23 cellular contexts compared by ENCODE assay signal in the genomic region with DNA sequence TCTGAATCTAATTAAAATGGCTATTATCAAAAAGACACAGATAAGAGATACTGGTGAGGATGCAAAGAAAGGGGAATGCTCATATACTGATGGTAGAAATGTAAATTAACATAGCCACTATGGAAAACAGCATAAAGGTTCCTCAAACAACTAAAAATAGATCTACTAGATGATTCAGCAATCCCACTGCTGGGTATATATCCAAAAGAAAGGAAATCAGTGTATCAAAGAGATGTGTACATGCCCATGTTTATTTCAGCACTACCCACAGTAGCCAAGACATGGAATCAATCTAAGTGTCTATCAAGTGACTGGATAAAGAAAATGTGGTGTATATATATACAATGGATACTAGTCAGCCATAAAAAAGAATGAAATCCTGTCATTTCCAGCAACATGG. TPM values are rescaled to one million over a fixed set of nuclear protein-coding genes. Genes with fewer than 3 reads are reported as not detected.
DNase-seq lines count a peak whose midpoint lies in the region; ATAC-seq and TF ChIP-seq lines count a peak whose summit lies in the region.
"Had no signal": no experiment of that assay in that cellular context is flagged by ENCODE, and none has a peak within 500 bp of the region (broad histone marks: within the 10 kb centered on the region; RNA-seq: fewer than 3 reads in every experiment).

No MANE protein-coding gene starts in this region.

- H3K9ac ChIP-seq in fibroblast of lung (ENCODE audit: insufficient read depth, low read length): no peak overlapping the region
- H3K9ac ChIP-seq: BLaER1 had no signal

- CTCF ChIA-PET in CD4-positive, alpha-beta memory T cell (lab: Charles Lee; ENCODE audit: partially characterized antibody): interaction anchor here (1.3 to 22.2 kb wide), 6 partner anchors 9 to 29 kb away, joined by 3 to 537 read pairs (median 19); a partner anchor contains a TSS

- peak overlapping the region in 5 of 7 donors; percentile 20 to 63 (median 50) for H3K27ac Mint-ChIP-seq in CD4-positive, alpha-beta memory T cell
- H3K27ac Mint-ChIP-seq in IgD-negative memory B cell: peak overlapping the region; percentile 6 to 78 (median 57)
- H3K27ac Mint-ChIP-seq: GM23338 had no signal

- H3K9me3 ChIP-seq in CD4-positive, alpha-beta memory T cell (ENCODE audit: control insufficient read depth in 1 of 2, low read length in 2 of 2): no peaks in the 10 kb centered on the region
- H3K9me3 ChIP-seq in fibroblast of lung (ENCODE audit: control insufficient read depth, insufficient read depth, low read depth, low read length): no peaks in the 10 kb centered on the region
- H3K9me3 ChIP-seq: BLaER1 had no signal

- H3K27ac ChIP-seq in CD4-positive, alpha-beta memory T cell (ENCODE audit: low read depth, low read length): no peak overlapping the region
- H3K27ac ChIP-seq in fibroblast of lung (ENCODE audit: insufficient read depth, low read length): no peak overlapping the region
- H3K27ac ChIP-seq: BLaER1 had no signal

- peaks cover 0 to 16% of the 10 kb centered on the region in 2 donors for H3K36me3 Mint-ChIP-seq in CD4-positive, alpha-beta memory T cell
- H3K36me3 Mint-ChIP-seq in IgD-negative memory B cell: peaks cover 4% of the 10 kb centered on the region

- no peaks in the 10 kb centered on the region for H3K36me3 ChIP-seq in CD4-positive, alpha-beta memory T cell (ENCODE audit: insufficient read depth, low read length)
- no peaks in the 10 kb centered on the region for H3K36me3 ChIP-seq in fibroblast of lung (ENCODE audit: control insufficient read depth, insufficient read depth, low read length)
- H3K36me3 ChIP-seq: BLaER1, MG63 had no signal

- no peak for TF ChIP-seq CTCF in fibroblast of lung (conservative IDR thresholded peaks at IDR 0.05 in 1 of 2, IDR thresholded peaks at IDR 0.05 in 1 of 2; ENCODE audit: low read depth in 1 of 2, low read length in 2 of 2)

- H3K4me1 ChIP-seq in CD4-positive, alpha-beta memory T cell (ENCODE audit: insufficient read depth, low read length): peaks cover 58% of the 10 kb centered on the region
- peaks cover 13% of the 10 kb centered on the region for H3K4me1 ChIP-seq in fibroblast of lung (ENCODE audit: control insufficient read depth, extremely low read depth, insufficient read depth, low read length)

- no peaks in the 10 kb centered on the region for H3K9me3 Mint-ChIP-seq in CD4-positive, alpha-beta memory T cell
- no peaks in the 10 kb centered on the region for H3K9me3 Mint-ChIP-seq in IgD-negative memory B cell
- H3K9me3 Mint-ChIP-seq: GM23338 had no signal

- no peaks in the 10 kb centered on the region for H3K27me3 ChIP-seq in CD4-positive, alpha-beta memory T cell (ENCODE audit: insufficient read depth, low read length)
- H3K27me3 ChIP-seq in fibroblast of lung (ENCODE audit: control insufficient read depth, insufficient read depth, low read length): no peaks in the 10 kb centered on the region
- H3K27me3 ChIP-seq: BLaER1, MG63 had no signal

- H3K27me3 Mint-ChIP-seq in CD4-positive, alpha-beta memory T cell: no peaks in the 10 kb centered on the region
- H3K27me3 Mint-ChIP-seq in IgD-negative memory B cell: no peaks in the 10 kb centered on the region
- H3K27me3 Mint-ChIP-seq: T-helper 17 cell had no signal

- H2AFZ ChIP-seq in fibroblast of lung (ENCODE audit: low read length): no peak overlapping the region
- H2AFZ ChIP-seq: GM23338 had no signal

- H4K20me1 ChIP-seq in fibroblast of lung (ENCODE audit: control insufficient read depth, extremely low read depth, insufficient read depth, low read length): no peaks in the 10 kb centered on the region
- H4K20me1 ChIP-seq: BLaER1 had no signal

- POLR2A ChIA-PET in CD4-positive, alpha-beta memory T cell (lab: Charles Lee; ENCODE audit: partially characterized antibody): interaction anchor here (1.0 to 24.6 kb wide), 5 partner anchors 8 to 118 kb away, joined by 3 to 615 read pairs (median 12); a partner anchor contains a TSS

- intact Hi-C loops in CD4-positive, alpha-beta memory T cell (cut with micrococcal nuclease): no loop called here
- intact Hi-C loops in posterior vena cava (cut with DNase I): no loop called here

- peaks cover 42 to 60% (median 51%) of the 10 kb centered on the region in 4 donors for H3K4me1 Mint-ChIP-seq in CD4-positive, alpha-beta memory T cell
- peaks cover 49 to 65% (median 52%) of the 10 kb centered on the region in 3 donors for H3K4me1 Mint-ChIP-seq in IgD-negative memory B cell

- no peak for DNase-seq in CD4-positive, alpha-beta memory T cell
- DNase-seq in SK-MEL-5 (ENCODE audit: low read depth, low spot score) (peak; percentile 6), fibroblast of lung (ENCODE audit: low read depth in 2 of 2) (no peak), GM03348 (ENCODE audit: low spot score) (no peak), posterior vena cava (ENCODE audit: low spot score) (no peak)
- DNase-seq: COR-L47; DMS 273 treated with DMSO at 0.1 percent for 48 hours; HCEC 1CT; Kasumi-1; MG63; NCI-H1092; NCI-H146; NCI-H2029 treated with DMSO at 0.1 percent for 48 hours; NCI-H2171; NCI-H69; NK-92 treated with Interleukin-12 subunit alpha and Interleukin-12 subunit beta, amount 100 ng/mL, for 24 hours; SHP77; T-helper 17 cell had no signal

- H3K79me2 ChIP-seq in fibroblast of lung (ENCODE audit: control insufficient read depth, insufficient read depth, low read length): peaks cover 2% of the 10 kb centered on the region

- H3K4me2 ChIP-seq in fibroblast of lung (ENCODE audit: extremely low read depth, insufficient read depth, low read length): peak overlapping the region; percentile 3
- H3K4me2 ChIP-seq: BLaER1, GM23338 had no signal

- H3K4me3 ChIP-seq in CD4-positive, alpha-beta memory T cell (ENCODE audit: low read length in 2 of 2): no peak overlapping the region
- no peak overlapping the region for H3K4me3 ChIP-seq in fibroblast of lung (replicated peaks in 1 of 4; ENCODE audit: control extremely low read depth in 1 of 4, insufficient read depth in 1 of 4, low read depth in 3 of 4, low read length in 4 of 4)
- H3K4me3 ChIP-seq: BLaER1, GM23338, MG63 had no signal

- H3K4me3 Mint-ChIP-seq in CD4-positive, alpha-beta memory T cell: peak overlapping the region in 2 of 8 donors; percentile 21 to 26
- H3K4me3 Mint-ChIP-seq in IgD-negative memory B cell: peak overlapping the region in 2 of 4 donors; percentile 1 to 58
- H3K4me3 Mint-ChIP-seq: GM23338, T-helper 17 cell had no signal

- in situ Hi-C loops in SK-MEL-5 (cut with HindIII; ENCODE audit: low pct_unique_long_range_greater_than_20kb, low sequenced_read_pairs): no loop called here

- ATAC-seq in HG03095 (IDR thresholded peaks at IDR 0.05; ENCODE audit: unreplicated experiment) (no peak), GM18858 (IDR thresholded peaks at IDR 0.05; ENCODE audit: unreplicated experiment) (no peak)
- ATAC-seq: GM23338, T-helper 17 cell had no signal

RNA-seq across cellular contexts. Expression of a gene that starts 6.0 kb away (rescaled TPM):
- 100 to 1,000 TPM; 375 to 378 TPM for total RNA-seq in CD4-positive, alpha-beta memory T cell
- 10 to 100 TPM; 13.7 to 87.8 TPM for polyA plus RNA-seq in CD4-positive, alpha-beta memory T cell
- polyA plus RNA-seq in IgD-negative memory B cell (110 TPM), fibroblast of lung (126 and 154 TPM in 2 replicates)
- 96.2 and 107 TPM in 2 replicates for total RNA-seq in SK-MEL-5 (2014; rRNA removed; shearing (Covaris generic))
- polyA plus RNA-seq in SK-MEL-5 (2015; cell fraction: cytosol; rRNA removed): 137 and 185 TPM in 2 replicates
- 311 and 340 TPM in 2 replicates for polyA plus RNA-seq in SK-MEL-5 (2015; cell fraction: nucleus; rRNA removed)
- total RNA-seq in fibroblast of lung (59.3 and 75.6 TPM in 2 replicates), posterior vena cava (100 to 1,000 TPM; 125 to 129 TPM)
- 97.2 and 108 TPM in 2 replicates for polyA plus RNA-seq in fibroblast of lung (2012)
- 103 and 130 TPM in 2 replicates for polyA minus RNA-seq in fibroblast of lung (ENCODE audit: low replicate concordance)

RNA-seq across cellular contexts. Expression of a gene that starts 9.5 kb away (rescaled TPM):
- 10 to 100 TPM in 1 of 2 experiments, 1 to 10 TPM in 1; 8.5 to 10.2 TPM for total RNA-seq in CD4-positive, alpha-beta memory T cell
- polyA plus RNA-seq in CD4-positive, alpha-beta memory T cell: 10 to 100 TPM in 1 of 2 donors, 1 to 10 TPM in 1; 8.1 to 26.0 TPM
- polyA plus RNA-seq in IgD-negative memory B cell (946 TPM), fibroblast of lung (3.7 and 7.1 TPM in 2 replicates)
- total RNA-seq in SK-MEL-5 (2014; rRNA removed; shearing (Covaris generic)): 34.0 and 35.3 TPM in 2 replicates
- polyA plus RNA-seq in SK-MEL-5 (2015; cell fraction: cytosol; rRNA removed): 45.1 and 49.9 TPM in 2 replicates
- polyA plus RNA-seq in SK-MEL-5 (2015; cell fraction: nucleus; rRNA removed): 12.0 and 29.2 TPM in 2 replicates
- total RNA-seq in fibroblast of lung (9.8 and 12.1 TPM in 2 replicates), posterior vena cava (10 to 100 TPM; 16.1 to 35.0 TPM)
- polyA plus RNA-seq in fibroblast of lung (2012): 6.0 and 13.7 TPM in 2 replicates
- 4.1 and 20.2 TPM in 2 replicates for polyA minus RNA-seq in fibroblast of lung (ENCODE audit: low replicate concordance)

RNA-seq across cellular contexts. Expression of a gene that starts 21.6 kb away (rescaled TPM):
- 1 to 10 TPM; 7.9 to 8.1 TPM for total RNA-seq in CD4-positive, alpha-beta memory T cell
- 10 to 100 TPM in 1 of 2 donors, 1 to 10 TPM in 1; 7.6 to 15.5 TPM for polyA plus RNA-seq in CD4-positive, alpha-beta memory T cell
- polyA plus RNA-seq in IgD-negative memory B cell (771 TPM), fibroblast of lung (0.28 TPM in 2 replicates)
- 1.9 and 2.6 TPM in 2 replicates for total RNA-seq in SK-MEL-5 (2014; rRNA removed; shearing (Covaris generic))
- 5.0 and 8.1 TPM in 2 replicates for polyA plus RNA-seq in SK-MEL-5 (2015; cell fraction: cytosol; rRNA removed)
- 0.75 and 4.3 TPM in 2 replicates for polyA plus RNA-seq in SK-MEL-5 (2015; cell fraction: nucleus; rRNA removed)
- total RNA-seq in fibroblast of lung (0.51 and 0.83 TPM in 2 replicates), posterior vena cava (10 to 100 TPM in 1 of 2 donors, 1 to 10 TPM in 1; 8.0 to 19.2 TPM)
- polyA plus RNA-seq in fibroblast of lung (2012): 0.09 and 0.15 TPM in 2 replicates
- not detected in 2 replicates for polyA minus RNA-seq in fibroblast of lung (ENCODE audit: low replicate concordance)

RNA-seq across cellular contexts. Expression of a gene that starts 47.0 kb away (rescaled TPM):
- 1 to 10 TPM in 1 of 2 experiments, under 1 TPM in 1; 0.69 to 1.4 TPM for total RNA-seq in CD4-positive, alpha-beta memory T cell
- polyA plus RNA-seq in CD4-positive, alpha-beta memory T cell: 1 to 10 TPM in 1 of 2 donors, not detected in 1; 1.8 TPM
- polyA plus RNA-seq in IgD-negative memory B cell: 363 TPM
- 0.13 and 0.16 TPM in 2 replicates for total RNA-seq in SK-MEL-5 (2014; rRNA removed; shearing (Covaris generic))
- polyA plus RNA-seq in SK-MEL-5 (2015; cell fraction: cytosol; rRNA removed): 0.83 and 0.98 TPM in 2 replicates
- polyA plus RNA-seq in SK-MEL-5 (2015; cell fraction: nucleus; rRNA removed): 0.62 and 0.68 TPM in 2 replicates
- total RNA-seq in fibroblast of lung: not detected in 2 replicates
- polyA plus RNA-seq in fibroblast of lung: not detected in 2 replicates
- polyA plus RNA-seq in fibroblast of lung (2012): not detected in 2 replicates
- not detected in 2 replicates for polyA minus RNA-seq in fibroblast of lung (ENCODE audit: low replicate concordance)
- total RNA-seq in posterior vena cava: 1 to 10 TPM; 3.1 to 3.5 TPM
